1 cellular context compared by ENCODE assay signal in genomic region chr2:239831272-239831731, GRCh38.
TF ChIP-seq lines count a peak whose summit lies in the region.

No MANE protein-coding gene starts in this region.

TF ChIP-seq in SK-N-SH treated with all-trans-retinoic acid at 6 μM for 48 hours, 23 proteins besides CTCF, POLR2A, EP300 and RAD21 (continued from another document):
- TF ChIP-seq POU6F1 (CRISPR knock-in tag; IDR thresholded peaks at IDR 0.05; ENCODE audit: borderline replicate concordance, low read depth): no peak
- TF ChIP-seq OSR1 (CRISPR knock-in tag; IDR thresholded peaks at IDR 0.05): no peak
